Comparison of ENCODE assay signal across 9 cellular contexts in genomic region chr5:7886849-7887460, GRCh38. TPM values are rescaled to one million over a fixed set of nuclear protein-coding genes. Genes with fewer than 3 reads are reported as not detected.
A peak's percentile ranks its signal among the peaks of the same experiment; 100 is the strongest.
DNase-seq lines count a peak whose midpoint lies in the region; ATAC-seq and TF ChIP-seq lines count a peak whose summit lies in the region.
"Had no signal": no experiment of that assay in that cellular context is flagged by ENCODE, and none has a peak within 500 bp of the region (broad histone marks: within the 10 kb centered on the region; RNA-seq: fewer than 3 reads in every experiment).

No MANE protein-coding gene starts in this region.

- H3K27ac ChIP-seq in OCI-LY1 (ENCODE audit: low read depth, low read length, poor library complexity, severe bottlenecking) = no peak overlapping the region

- H2AFZ ChIP-seq in OCI-LY1 (ENCODE audit: low read length) = no peak overlapping the region

- no peaks in the 10 kb centered on the region for H3K27me3 Mint-ChIP-seq in natural killer cell (ENCODE audit: low read depth in 2 of 2)
- H3K27me3 Mint-ChIP-seq in natural killer cell treated with Interleukin-12 subunit alpha and Interleukin-12 subunit beta and Interleukin-15 and Interleukin-18, amount 100 ng/mL, for 72 hours = no peaks in the 10 kb centered on the region
- H3K27me3 Mint-ChIP-seq: activated naive CD8-positive, alpha-beta T cell had no signal

- no peak overlapping the region for H3K9ac ChIP-seq in OCI-LY1 (ENCODE audit: low read length)

- H3K27me3 ChIP-seq in OCI-LY1 (ENCODE audit: insufficient read depth, low read length) = no peaks in the 10 kb centered on the region

- peaks cover 88% of the 10 kb centered on the region for H3K36me3 ChIP-seq in OCI-LY1 (ENCODE audit: insufficient read depth, low read length)

- no peaks in the 10 kb centered on the region for H4K20me1 ChIP-seq in OCI-LY1 (ENCODE audit: insufficient read depth, low read length)

- H3K9me2 ChIP-seq in OCI-LY1 (ENCODE audit: low read depth, low read length) = no peaks in the 10 kb centered on the region

- H3K4me1 ChIP-seq in OCI-LY1 (ENCODE audit: insufficient read depth, low read length, severe bottlenecking) = no peaks in the 10 kb centered on the region

- ATAC-seq in natural killer cell = peak in 2 of 3 donors; percentile 36 to 57
- ATAC-seq in natural killer cell treated with Interleukin-12 subunit alpha and Interleukin-12 subunit beta and Interleukin-15 and Interleukin-18, amount 100 ng/mL, for 72 hours = no peak
- ATAC-seq in esophagus mucosa = peak; percentile 47
- no peak for ATAC-seq in HG03469 (IDR thresholded peaks at IDR 0.05; ENCODE audit: unreplicated experiment)

- H3K4me2 ChIP-seq in OCI-LY1 (ENCODE audit: low read length) = no peak overlapping the region

- peak; percentile 50 for TF ChIP-seq CTCF in natural killer cell (IDR thresholded peaks at IDR 0.05)
- TF ChIP-seq CTCF in OCI-LY1 (IDR thresholded peaks at IDR 0.05; ENCODE audit: low read length) = peak; percentile 60; the same call in 1 of the 2 replicates

- H3K9me3 ChIP-seq in OCI-LY1 (ENCODE audit: low read length) = no peaks in the 10 kb centered on the region

- H3K27ac Mint-ChIP-seq in natural killer cell = peak overlapping the region in 1 of 2 donors; percentile 73
- peak overlapping the region in 1 of 2 donors; percentile 21 for H3K27ac Mint-ChIP-seq in natural killer cell treated with Interleukin-12 subunit alpha and Interleukin-12 subunit beta and Interleukin-15 and Interleukin-18, amount 100 ng/mL, for 72 hours
- H3K27ac Mint-ChIP-seq: activated naive CD8-positive, alpha-beta T cell had no signal

- no peaks in the 10 kb centered on the region for H3K9me3 Mint-ChIP-seq in natural killer cell
- no peaks in the 10 kb centered on the region for H3K9me3 Mint-ChIP-seq in natural killer cell treated with Interleukin-12 subunit alpha and Interleukin-12 subunit beta and Interleukin-15 and Interleukin-18, amount 100 ng/mL, for 72 hours

- H3K4me1 Mint-ChIP-seq in natural killer cell = peaks cover 8 to 9% of the 10 kb centered on the region in 2 donors
- peaks cover 1 to 14% of the 10 kb centered on the region in 2 donors for H3K4me1 Mint-ChIP-seq in natural killer cell treated with Interleukin-12 subunit alpha and Interleukin-12 subunit beta and Interleukin-15 and Interleukin-18, amount 100 ng/mL, for 72 hours (ENCODE audit: low read depth in 2 of 2)

- intact Hi-C loops in natural killer cell (cut with micrococcal nuclease) = no loop called here

- no peak overlapping the region for H3K4me3 Mint-ChIP-seq in natural killer cell
- no peak overlapping the region for H3K4me3 Mint-ChIP-seq in natural killer cell treated with Interleukin-12 subunit alpha and Interleukin-12 subunit beta and Interleukin-15 and Interleukin-18, amount 100 ng/mL, for 72 hours
- H3K4me3 Mint-ChIP-seq: activated naive CD8-positive, alpha-beta T cell had no signal

- no peaks in the 10 kb centered on the region for H3K79me2 ChIP-seq in OCI-LY1 (ENCODE audit: insufficient read depth, low read length)

- no peak overlapping the region for H3K4me3 ChIP-seq in OCI-LY1 (ENCODE audit: low read depth, low read length, poor library complexity, severe bottlenecking)

- peaks cover 17% of the 10 kb centered on the region for H3K36me3 Mint-ChIP-seq in natural killer cell
- peaks cover 46% of the 10 kb centered on the region for H3K36me3 Mint-ChIP-seq in natural killer cell treated with Interleukin-12 subunit alpha and Interleukin-12 subunit beta and Interleukin-15 and Interleukin-18, amount 100 ng/mL, for 72 hours

- no peaks in the 10 kb centered on the region for H3F3A ChIP-seq in OCI-LY1 (ENCODE audit: insufficient read depth, low read length)

- no peak for DNase-seq in natural killer cell
- no peak for DNase-seq in natural killer cell treated with Interleukin-12 subunit alpha and Interleukin-12 subunit beta and Interleukin-15 and Interleukin-18, amount 100 ng/mL, for 72 hours (ENCODE audit: low spot score)
- DNase-seq in HT1080 (ENCODE audit: low read depth) = peak; percentile 30
- DNase-seq in pons (ENCODE audit: low spot score) = peak; percentile 81
- DNase-seq in HPDE6-E6E7 (ENCODE audit: extremely low spot score) = no peak

RNA-seq across cellular contexts. Expression of gene MTRR, which starts 18.0 kb away (rescaled TPM):
- 10 to 100 TPM; 55.7 to 78.4 (median 69.9) TPM for total RNA-seq in natural killer cell
- total RNA-seq in natural killer cell treated with Interleukin-12 subunit alpha and Interleukin-12 subunit beta and Interleukin-15 and Interleukin-18, amount 100 ng/mL, for 72 hours = 10 to 100 TPM; 72.7 to 91.3 TPM
- 56.9 and 109 TPM in 2 replicates for total RNA-seq in HT1080 (2014; rRNA removed; shearing (Covaris generic))
- polyA plus RNA-seq in HT1080 (2015; cell fraction: cytosol; rRNA removed) = 52.4 and 78.4 TPM in 2 replicates
- polyA plus RNA-seq in HT1080 (2015; cell fraction: nucleus; rRNA removed) = 119 and 125 TPM in 2 replicates
- 24.6 TPM for total RNA-seq in esophagus mucosa

RNA-seq across cellular contexts. Expression of gene FASTKD3, which starts 18.1 kb away (rescaled TPM):
- 10 to 100 TPM in 1 of 3 donors, 1 to 10 TPM in 2; 8.0 to 10.6 (median 8.6) TPM for total RNA-seq in natural killer cell
- 10 to 100 TPM; 13.6 to 16.2 TPM for total RNA-seq in natural killer cell treated with Interleukin-12 subunit alpha and Interleukin-12 subunit beta and Interleukin-15 and Interleukin-18, amount 100 ng/mL, for 72 hours
- 24.7 and 24.9 TPM in 2 replicates for total RNA-seq in HT1080 (2014; rRNA removed; shearing (Covaris generic))
- 22.2 and 26.1 TPM in 2 replicates for polyA plus RNA-seq in HT1080 (2015; cell fraction: cytosol; rRNA removed)
- polyA plus RNA-seq in HT1080 (2015; cell fraction: nucleus; rRNA removed) = 52.9 and 58.3 TPM in 2 replicates
- total RNA-seq in esophagus mucosa = 5.5 TPM

RNA-seq across cellular contexts. Expression of gene CFAP90, which starts 36.0 kb away (rescaled TPM):
- total RNA-seq in natural killer cell (not detected), esophagus mucosa (not detected)
- not detected for total RNA-seq in natural killer cell treated with Interleukin-12 subunit alpha and Interleukin-12 subunit beta and Interleukin-15 and Interleukin-18, amount 100 ng/mL, for 72 hours
- not detected in 2 replicates for total RNA-seq in HT1080 (2014; rRNA removed; shearing (Covaris generic))
- polyA plus RNA-seq in HT1080 (2015; cell fraction: cytosol; rRNA removed) = not detected in 2 replicates
- polyA plus RNA-seq in HT1080 (2015; cell fraction: nucleus; rRNA removed) = not detected in 2 replicates

Comparison
In these comparisons a context has a peak if more than half of its experiments do, and no peak if none do; other contexts are left out.
1. ATAC-seq: peak in natural killer cell (2 of 3) and esophagus mucosa (single experiment); none in natural killer cell treated with Interleukin-12 subunit alpha and Interleukin-12 subunit beta and Interleukin-15 and Interleukin-18, amount 100 ng/mL, for 72 hours (0 of 2) and HG03469 (single experiment).
2. DNase-seq: peak in HT1080 (single experiment) and pons (single experiment); none in natural killer cell (single experiment), natural killer cell treated with Interleukin-12 subunit alpha and Interleukin-12 subunit beta and Interleukin-15 and Interleukin-18, amount 100 ng/mL, for 72 hours (single experiment) and HPDE6-E6E7 (single experiment).